ENCODE assay signal across 12 cellular contexts in the genomic region with DNA sequence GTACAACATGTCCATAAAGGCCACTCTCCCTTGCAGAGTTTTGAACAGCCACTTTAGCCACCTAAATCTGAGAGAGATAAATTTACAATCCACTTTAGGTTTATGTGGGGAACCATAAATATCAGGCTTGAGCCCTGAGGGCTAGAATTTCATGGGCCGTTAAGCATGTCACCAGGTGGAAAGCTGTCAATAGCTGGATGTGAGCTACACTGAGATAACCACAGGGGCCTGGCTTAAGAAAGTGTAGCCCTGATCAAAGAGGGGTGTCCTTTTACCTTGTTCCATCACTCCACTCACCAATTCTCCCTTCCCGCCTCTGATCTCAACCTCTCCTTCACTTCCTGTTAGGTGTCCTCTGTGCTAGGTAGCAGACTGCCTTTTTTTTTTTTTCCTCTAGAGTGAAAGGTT.
DNase-seq lines count a peak whose midpoint lies in the region; ATAC-seq, FAIRE-seq and TF ChIP-seq lines count a peak whose summit lies in the region.
"Had no signal": no experiment of that assay in that cellular context is flagged by ENCODE, and none has a peak within 500 bp of the region (broad histone marks: within the 10 kb centered on the region; RNA-seq: fewer than 3 reads in every experiment).

No MANE protein-coding gene starts in this region.

- no peaks in the 10 kb centered on the region for H4K20me1 ChIP-seq in H1 (replicated peaks in 1 of 2; ENCODE audit: control insufficient read depth in 1 of 2, insufficient read depth in 2 of 2, low read length in 2 of 2)

- H4K91ac ChIP-seq in H1 (replicated peaks; ENCODE audit: insufficient read length, low read length), result no peak overlapping the region

- no peak overlapping the region for H3K14ac ChIP-seq in H1 (ENCODE audit: insufficient read length)

- H3K9me3 ChIP-seq in H1 (ENCODE audit: insufficient read depth in 2 of 2, low read depth in 1 of 2, low read length in 1 of 2), result no peaks in the 10 kb centered on the region
- H3K9me3 ChIP-seq: adrenal gland had no signal

- no peaks in the 10 kb centered on the region for H3K79me1 ChIP-seq in H1 (ENCODE audit: low read depth, low read length)

- no peaks in the 10 kb centered on the region; the same call in 1 of the 2 replicates for H3K23me2 ChIP-seq in H1 (ENCODE audit: low read depth, low read length)

- no peak overlapping the region for H3K4me2 ChIP-seq in H1 (ENCODE audit: insufficient read depth in 1 of 2, low read depth in 2 of 2, low read length in 2 of 2)

- no peak overlapping the region for H3K18ac ChIP-seq in H1 (ENCODE audit: extremely low read depth, low read length)

- peaks cover 3 to 28% (median 13%) of the 10 kb centered on the region in 4 experiments; a peak in 6 of 7 replicates for H3K4me1 ChIP-seq in H1 (replicated peaks in 1 of 4; ENCODE audit: control insufficient read depth in 3 of 4, insufficient read depth in 4 of 4, low read length in 3 of 4)

- peak; percentile 61 for DNase-seq in DMS79 (lab: John Stamatoyannopoulos, UW)
- DNase-seq in NCI-H146 (lab: John Stamatoyannopoulos, UW), result peak; percentile 78
- no peak for DNase-seq in H1 (ENCODE audit: low read depth in 1 of 2, low spot score in 2 of 2)
- no peak for DNase-seq in Ammon's horn (ENCODE audit: low spot score)
- DNase-seq in cerebellum (ENCODE audit: low spot score), result no peak
- no peak for DNase-seq in H7
- DNase-seq: activated CD4-positive, alpha-beta memory T cell treated with anti-CD3 and anti-CD28 coated beads, Interleukin-2, amount 10 ng/mL, durations not matched to agents 7 days and 5 days; adrenal gland; SIG-M5; stimulated activated CD4-positive, alpha-beta T cell treated with anti-CD3 and anti-CD28 coated beads, Interleukin-1b, Interleukin-23, amount 100 ng/mL, for 48 hours had no signal

- H4K5ac ChIP-seq in H1 (ENCODE audit: insufficient read length, low read depth, low read length), result no peak overlapping the region

- WGBS in H1 (ENCODE audit: extremely low coverage in 1 of 2, insufficient coverage in 1 of 2, insufficient read length in 1 of 2, insufficient replicate concordance in 2 of 2, low coverage in 1 of 2, low lambda C conversion rate in 2 of 2, missing lambda C conversion rate in 1 of 2), 2 experiments, result 91% methylated on average over 2 of the region's 2 CpGs; no CpG with 5 or more reads in 1 of the 2 experiments

- no peak for TF ChIP-seq RAD21 in H1 (IDR thresholded peaks at IDR 0.05 in 1 of 2, conservative IDR thresholded peaks at IDR 0.05 in 1 of 2; ENCODE audit: low read depth in 2 of 2, low read length in 2 of 2)

- peak overlapping the region; percentile 40; the same call in 1 of the 2 replicates for H2BK12ac ChIP-seq in H1 (ENCODE audit: low read depth, low read length)

- CTCF ChIA-PET in H1 (lab: Charles Lee; ENCODE audit: partially characterized antibody), result interaction anchor here (0.6 to 1.3 kb wide), 7 partner anchors 16 to 266 kb away, joined by 3 to 5 read pairs (median 3); no protein-coding TSS in a partner anchor

- H3K27ac ChIP-seq in H1 (ENCODE audit: low read depth, low read length), result no peak overlapping the region
- H3K27ac ChIP-seq: adrenal gland had no signal

- TF ChIP-seq EP300 in H1 (IDR thresholded peaks at IDR 0.05; ENCODE audit: borderline replicate concordance in 1 of 2, low read depth in 2 of 2, low read length in 2 of 2), result no peak

- H2BK120ac ChIP-seq in H1 (replicated peaks; ENCODE audit: low read depth, low read length), result no peak overlapping the region

- no peaks in the 10 kb centered on the region for H3K27me3 ChIP-seq in H1 (replicated peaks in 1 of 4; ENCODE audit: control insufficient read depth in 3 of 4, extremely low read depth in 1 of 4, insufficient read depth in 3 of 4, low read length in 3 of 4)
- no peaks in the 10 kb centered on the region for H3K27me3 ChIP-seq in H7 (ENCODE audit: control insufficient read depth, insufficient read depth, low read length)
- H3K27me3 ChIP-seq: adrenal gland had no signal

- no peak overlapping the region for H4K8ac ChIP-seq in H1 (ENCODE audit: extremely low read depth, insufficient read depth, low read length)

- no peak overlapping the region; the same call in 1 of the 2 replicates for H2BK15ac ChIP-seq in H1 (ENCODE audit: low read length)

- H3K36me3 ChIP-seq in H1 (ENCODE audit: control insufficient read depth in 2 of 4, insufficient read depth in 4 of 4, low read length in 3 of 4) (no peaks in the 10 kb centered on the region), H7 (replicated peaks; ENCODE audit: control insufficient read depth, insufficient read depth, low read length) (no peaks in the 10 kb centered on the region)
- H3K36me3 ChIP-seq: adrenal gland had no signal

- H3K79me2 ChIP-seq in H1 (ENCODE audit: control insufficient read depth in 1 of 2, insufficient read depth in 2 of 2, low read length in 2 of 2), result no peaks in the 10 kb centered on the region

- TF ChIP-seq POLR2A in H1 (IDR thresholded peaks at IDR 0.05; ENCODE audit: control extremely low read depth in 1 of 2, low read depth in 2 of 2, low read length in 2 of 2), result no peak

- no peak overlapping the region for H3K4ac ChIP-seq in H1 (replicated peaks; ENCODE audit: insufficient read length, low read depth, low read length)

- H3K56ac ChIP-seq in H1 (replicated peaks; ENCODE audit: insufficient read length, low read depth, low read length), result no peak overlapping the region

- TF ChIP-seq CTCF in H1 (IDR thresholded peaks at IDR 0.05; ENCODE audit: control extremely low read depth in 1 of 3, insufficient read depth in 1 of 3, low read depth in 1 of 3, low read length in 3 of 3), result no peak

- no peak overlapping the region for H2AFZ ChIP-seq in H1 (ENCODE audit: low read length)

- H3K23ac ChIP-seq in H1 (ENCODE audit: insufficient read length), result no peak overlapping the region

- no peak overlapping the region for H3K9ac ChIP-seq in H1 (replicated peaks in 1 of 4; ENCODE audit: extremely low read depth in 1 of 4, low read depth in 3 of 4, low read length in 3 of 4)

- no peak overlapping the region for H2BK20ac ChIP-seq in H1 (ENCODE audit: low read length)

- POLR2A ChIA-PET in H1 (lab: Charles Lee; ENCODE audit: partially characterized antibody), result no interaction called here

- no peak overlapping the region for H2BK5ac ChIP-seq in H1 (ENCODE audit: low read depth, low read length)

- 0 out of 2 replicates have a peak overlapping the region, but pooled peaks have one; percentile 3 for H2AK5ac ChIP-seq in H1 (ENCODE audit: low read depth, low read length)

- no peak for FAIRE-seq in H1 (lab: Jason Lieb, UNC)

- ATAC-seq in GM19463 (IDR thresholded peaks at IDR 0.05; ENCODE audit: unreplicated experiment), result peak; percentile 61
- ATAC-seq in esophagus mucosa, result no peak

- H3K4me3 ChIP-seq in H1 (ENCODE audit: extremely low read depth in 1 of 4, insufficient read depth in 2 of 4, low read depth in 3 of 4, low read length in 4 of 4) (no peak overlapping the region), H7 (ENCODE audit: insufficient read depth, low read depth, low read length) (no peak overlapping the region)
- H3K4me3 ChIP-seq: adrenal gland had no signal

TF ChIP-seq in H1, 55 proteins besides CTCF, POLR2A, EP300 and RAD21:
- no peak for TF ChIP-seq GABPA (IDR thresholded peaks at IDR 0.05; ENCODE audit: borderline replicate concordance, insufficient read depth, low read length)
- TF ChIP-seq KDM1A (IDR thresholded peaks at IDR 0.05; ENCODE audit: borderline replicate concordance, low read length), result no peak
- TF ChIP-seq SP4 (IDR thresholded peaks at IDR 0.05; ENCODE audit: low read length), result no peak
- no peak for TF ChIP-seq BCL11A (IDR thresholded peaks at IDR 0.05; ENCODE audit: low read depth in 2 of 2, low read length in 2 of 2)
- TF ChIP-seq CBX5 (IDR thresholded peaks at IDR 0.05; ENCODE audit: low read depth, low read length), result no peak
- TF ChIP-seq SP2 (IDR thresholded peaks at IDR 0.05; ENCODE audit: low read length), result no peak
- no peak for TF ChIP-seq CREB1 (IDR thresholded peaks at IDR 0.05)
- no peak for TF ChIP-seq NRF1 (IDR thresholded peaks at IDR 0.05; ENCODE audit: low read depth, low read length)
- no peak for TF ChIP-seq TAF7 (optimal IDR thresholded peaks at IDR 0.05; ENCODE audit: borderline replicate concordance, low read depth, low read length)
- no peak for TF ChIP-seq TEAD4 (IDR thresholded peaks at IDR 0.05; ENCODE audit: low read depth, low read length)
- no peak for TF ChIP-seq JUN (IDR thresholded peaks at IDR 0.05; ENCODE audit: low read depth, low read length)
- no peak for TF ChIP-seq SIN3A (conservative IDR thresholded peaks at IDR 0.05 in 1 of 2, IDR thresholded peaks at IDR 0.05 in 1 of 2; ENCODE audit: low read depth in 1 of 2, low read length in 2 of 2)

Comparison
In these comparisons a context has a peak if more than half of its experiments do, and no peak if none do; other contexts are left out.
1. DNase-seq: peak in DMS79 (single experiment) and NCI-H146 (single experiment); none in H1 (0 of 2), Ammon's horn (single experiment), cerebellum (single experiment) and H7 (single experiment).